In genomic region chr7:85475476-85475875, GRCh38 we compare ENCODE assay signal across 11 cellular contexts.
"Had no signal": no experiment of that assay in that cellular context is flagged by ENCODE, and none has a peak within 500 bp of the region (broad histone marks: within the 10 kb centered on the region; RNA-seq: fewer than 3 reads in every experiment).

No MANE protein-coding gene starts in this region.

- H3K9ac ChIP-seq: GM23248 had no signal

- H3K4me3 ChIP-seq: GM23248, GM23338, HAP-1 had no signal

- H3K9me3 ChIP-seq: HAP-1 had no signal

- H3K4me2 ChIP-seq: GM23338 had no signal

- FAIRE-seq: H1, H54 had no signal

- ATAC-seq: GM23338, HCT116 had no signal

- DNase-seq: GM23248, GOT3, H7, H9, HCEC 1CT, HFFc6 had no signal

- H2AFZ ChIP-seq: GM23248, GM23338 had no signal

- H3K4me1 ChIP-seq: HAP-1 had no signal

- H3K27ac ChIP-seq: GM23248 had no signal

- H3K36me3 ChIP-seq: HAP-1 had no signal
